ENCODE assay signal across 1 cellular context in the genomic region with DNA sequence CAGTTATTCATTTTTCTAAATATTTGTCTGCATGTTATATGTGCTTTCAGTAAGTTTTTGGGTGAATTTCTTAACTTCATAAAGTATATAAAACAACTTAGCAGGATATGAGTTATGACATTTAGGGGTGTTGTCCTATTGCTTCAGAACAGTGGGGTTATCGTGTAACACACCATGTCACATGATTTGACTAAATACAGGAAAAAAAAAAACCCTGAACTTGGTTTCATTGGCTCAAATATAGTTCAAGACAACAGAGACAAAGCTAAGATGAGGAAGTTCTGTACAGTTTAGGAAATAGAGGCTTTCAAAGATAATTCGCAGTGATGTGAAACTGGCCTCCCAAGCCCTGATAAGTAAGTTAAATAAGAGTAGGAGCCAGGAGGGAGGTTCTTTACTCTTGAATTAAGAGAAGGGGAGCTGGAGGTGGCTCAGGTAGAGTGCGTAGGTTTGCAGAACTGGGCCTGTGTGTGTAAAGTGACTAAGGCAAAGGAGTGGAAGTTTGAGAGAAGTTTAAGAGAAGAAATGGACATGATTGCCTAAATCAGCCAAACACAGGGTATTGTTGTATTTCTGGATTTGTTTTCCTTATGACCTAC.
A peak's percentile ranks its signal among the peaks of the same experiment; 100 is the strongest.
TF ChIP-seq lines count a peak whose summit lies in the region.

No MANE protein-coding gene starts in this region.

TF ChIP-seq in K562, 482 proteins besides CTCF, POLR2A, EP300 and RAD21 (continued from another document and continues in another):
- TF ChIP-seq, protein P1, sequence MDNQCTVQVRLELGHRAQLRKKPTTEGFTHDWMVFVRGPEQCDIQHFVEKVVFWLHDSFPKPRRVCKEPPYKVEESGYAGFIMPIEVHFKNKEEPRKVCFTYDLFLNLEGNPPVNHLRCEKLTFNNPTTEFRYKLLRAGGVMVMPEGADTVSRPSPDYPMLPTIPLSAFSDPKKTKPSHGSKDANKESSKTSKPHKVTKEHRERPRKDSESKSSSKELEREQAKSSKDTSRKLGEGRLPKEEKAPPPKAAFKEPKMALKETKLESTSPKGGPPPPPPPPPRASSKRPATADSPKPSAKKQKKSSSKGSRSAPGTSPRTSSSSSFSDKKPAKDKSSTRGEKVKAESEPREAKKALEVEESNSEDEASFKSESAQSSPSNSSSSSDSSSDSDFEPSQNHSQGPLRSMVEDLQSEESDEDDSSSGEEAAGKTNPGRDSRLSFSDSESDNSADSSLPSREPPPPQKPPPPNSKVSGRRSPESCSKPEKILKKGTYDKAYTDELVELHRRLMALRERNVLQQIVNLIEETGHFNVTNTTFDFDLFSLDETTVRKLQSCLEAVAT (IDR thresholded peaks at IDR 0.05), result peak; percentile 75 to 83; a peak in 3 of 4 replicates
- TF ChIP-seq C11orf30 (IDR thresholded peaks at IDR 0.05; ENCODE audit: low read depth) (no peak), BRD9 (IDR thresholded peaks at IDR 0.05; ENCODE audit: low read depth, partially characterized antibody) (no peak), SNRNP70 (optimal IDR thresholded peaks at IDR 0.05; ENCODE audit: low read depth, low read length) (no peak), PRMT5 (CRISPR knock-in tag; IDR thresholded peaks at IDR 0.05) (no peak), POLR2B (IDR thresholded peaks at IDR 0.05; ENCODE audit: low read depth, partially characterized antibody) (no peak), ZNF311 (CRISPR knock-in tag; IDR thresholded peaks at IDR 0.05) (no peak), RBM15 (IDR thresholded peaks at IDR 0.05; ENCODE audit: insufficient read depth, low read length) (no peak), SMARCA5 (IDR thresholded peaks at IDR 0.05) (no peak; the same call in 1 of the 2 replicates), GTF2A2 (tag; IDR thresholded peaks at IDR 0.05) (no peak), RBM22 (IDR thresholded peaks at IDR 0.05; ENCODE audit: low read depth, low read length, poor library complexity, severe bottlenecking) (no peak), ZZZ3 (IDR thresholded peaks at IDR 0.05) (no peak), GABPB2 (CRISPR knock-in tag; conservative IDR thresholded peaks at IDR 0.05) (no peak), CBX3 (IDR thresholded peaks at IDR 0.05; ENCODE audit: borderline replicate concordance in 1 of 2, low read length in 2 of 2) (no peak), PTTG1 (tag; IDR thresholded peaks at IDR 0.05; ENCODE audit: low read depth) (no peak), RBBP5 (IDR thresholded peaks at IDR 0.05; ENCODE audit: borderline replicate concordance, insufficient read depth, low read length, poor library complexity, severe bottlenecking) (no peak), MTF1 (CRISPR knock-in tag; IDR thresholded peaks at IDR 0.05; ENCODE audit: borderline replicate concordance) (no peak), ZBTB1 (CRISPR knock-in tag; IDR thresholded peaks at IDR 0.05; ENCODE audit: borderline replicate concordance, low read depth) (no peak), ZSCAN29 (IDR thresholded peaks at IDR 0.05) (no peak), ZNF696 (CRISPR knock-in tag; conservative IDR thresholded peaks at IDR 0.05) (no peak), HCFC1 (IDR thresholded peaks at IDR 0.05; ENCODE audit: low read depth, low read length) (no peak), XRCC3 (IDR thresholded peaks at IDR 0.05) (no peak), SIN3B (IDR thresholded peaks at IDR 0.05; ENCODE audit: low read depth) (no peak), NRF1 (conservative IDR thresholded peaks at IDR 0.05 in 1 of 2, IDR thresholded peaks at IDR 0.05 in 1 of 2) (peak; percentile 30 to 36; a peak in 3 of 4 replicates)
- TF ChIP-seq, protein P2, sequence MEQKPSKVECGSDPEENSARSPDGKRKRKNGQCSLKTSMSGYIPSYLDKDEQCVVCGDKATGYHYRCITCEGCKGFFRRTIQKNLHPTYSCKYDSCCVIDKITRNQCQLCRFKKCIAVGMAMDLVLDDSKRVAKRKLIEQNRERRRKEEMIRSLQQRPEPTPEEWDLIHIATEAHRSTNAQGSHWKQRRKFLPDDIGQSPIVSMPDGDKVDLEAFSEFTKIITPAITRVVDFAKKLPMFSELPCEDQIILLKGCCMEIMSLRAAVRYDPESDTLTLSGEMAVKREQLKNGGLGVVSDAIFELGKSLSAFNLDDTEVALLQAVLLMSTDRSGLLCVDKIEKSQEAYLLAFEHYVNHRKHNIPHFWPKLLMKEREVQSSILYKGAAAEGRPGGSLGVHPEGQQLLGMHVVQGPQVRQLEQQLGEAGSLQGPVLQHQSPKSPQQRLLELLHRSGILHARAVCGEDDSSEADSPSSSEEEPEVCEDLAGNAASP (IDR thresholded peaks at IDR 0.05), result no peak
- TF ChIP-seq, protein P3, sequence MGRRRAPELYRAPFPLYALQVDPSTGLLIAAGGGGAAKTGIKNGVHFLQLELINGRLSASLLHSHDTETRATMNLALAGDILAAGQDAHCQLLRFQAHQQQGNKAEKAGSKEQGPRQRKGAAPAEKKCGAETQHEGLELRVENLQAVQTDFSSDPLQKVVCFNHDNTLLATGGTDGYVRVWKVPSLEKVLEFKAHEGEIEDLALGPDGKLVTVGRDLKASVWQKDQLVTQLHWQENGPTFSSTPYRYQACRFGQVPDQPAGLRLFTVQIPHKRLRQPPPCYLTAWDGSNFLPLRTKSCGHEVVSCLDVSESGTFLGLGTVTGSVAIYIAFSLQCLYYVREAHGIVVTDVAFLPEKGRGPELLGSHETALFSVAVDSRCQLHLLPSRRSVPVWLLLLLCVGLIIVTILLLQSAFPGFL (CRISPR knock-in tag; IDR thresholded peaks at IDR 0.05), result no peak
- TF ChIP-seq, protein P4, sequence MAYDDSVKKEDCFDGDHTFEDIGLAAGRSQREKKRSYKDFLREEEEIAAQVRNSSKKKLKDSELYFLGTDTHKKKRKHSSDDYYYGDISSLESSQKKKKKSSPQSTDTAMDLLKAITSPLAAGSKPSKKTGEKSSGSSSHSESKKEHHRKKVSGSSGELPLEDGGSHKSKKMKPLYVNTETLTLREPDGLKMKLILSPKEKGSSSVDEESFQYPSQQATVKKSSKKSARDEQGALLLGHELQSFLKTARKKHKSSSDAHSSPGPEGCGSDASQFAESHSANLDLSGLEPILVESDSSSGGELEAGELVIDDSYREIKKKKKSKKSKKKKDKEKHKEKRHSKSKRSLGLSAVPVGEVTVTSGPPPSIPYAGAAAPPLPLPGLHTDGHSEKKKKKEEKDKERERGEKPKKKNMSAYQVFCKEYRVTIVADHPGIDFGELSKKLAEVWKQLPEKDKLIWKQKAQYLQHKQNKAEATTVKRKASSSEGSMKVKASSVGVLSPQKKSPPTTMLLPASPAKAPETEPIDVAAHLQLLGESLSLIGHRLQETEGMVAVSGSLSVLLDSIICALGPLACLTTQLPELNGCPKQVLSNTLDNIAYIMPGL (CRISPR knock-in tag; IDR thresholded peaks at IDR 0.05), result no peak
- TF ChIP-seq, protein P5, sequence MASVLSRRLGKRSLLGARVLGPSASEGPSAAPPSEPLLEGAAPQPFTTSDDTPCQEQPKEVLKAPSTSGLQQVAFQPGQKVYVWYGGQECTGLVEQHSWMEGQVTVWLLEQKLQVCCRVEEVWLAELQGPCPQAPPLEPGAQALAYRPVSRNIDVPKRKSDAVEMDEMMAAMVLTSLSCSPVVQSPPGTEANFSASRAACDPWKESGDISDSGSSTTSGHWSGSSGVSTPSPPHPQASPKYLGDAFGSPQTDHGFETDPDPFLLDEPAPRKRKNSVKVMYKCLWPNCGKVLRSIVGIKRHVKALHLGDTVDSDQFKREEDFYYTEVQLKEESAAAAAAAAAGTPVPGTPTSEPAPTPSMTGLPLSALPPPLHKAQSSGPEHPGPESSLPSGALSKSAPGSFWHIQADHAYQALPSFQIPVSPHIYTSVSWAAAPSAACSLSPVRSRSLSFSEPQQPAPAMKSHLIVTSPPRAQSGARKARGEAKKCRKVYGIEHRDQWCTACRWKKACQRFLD (CRISPR knock-in tag; IDR thresholded peaks at IDR 0.05), result no peak; the same call in 1 of the 2 replicates
- TF ChIP-seq, protein P6, sequence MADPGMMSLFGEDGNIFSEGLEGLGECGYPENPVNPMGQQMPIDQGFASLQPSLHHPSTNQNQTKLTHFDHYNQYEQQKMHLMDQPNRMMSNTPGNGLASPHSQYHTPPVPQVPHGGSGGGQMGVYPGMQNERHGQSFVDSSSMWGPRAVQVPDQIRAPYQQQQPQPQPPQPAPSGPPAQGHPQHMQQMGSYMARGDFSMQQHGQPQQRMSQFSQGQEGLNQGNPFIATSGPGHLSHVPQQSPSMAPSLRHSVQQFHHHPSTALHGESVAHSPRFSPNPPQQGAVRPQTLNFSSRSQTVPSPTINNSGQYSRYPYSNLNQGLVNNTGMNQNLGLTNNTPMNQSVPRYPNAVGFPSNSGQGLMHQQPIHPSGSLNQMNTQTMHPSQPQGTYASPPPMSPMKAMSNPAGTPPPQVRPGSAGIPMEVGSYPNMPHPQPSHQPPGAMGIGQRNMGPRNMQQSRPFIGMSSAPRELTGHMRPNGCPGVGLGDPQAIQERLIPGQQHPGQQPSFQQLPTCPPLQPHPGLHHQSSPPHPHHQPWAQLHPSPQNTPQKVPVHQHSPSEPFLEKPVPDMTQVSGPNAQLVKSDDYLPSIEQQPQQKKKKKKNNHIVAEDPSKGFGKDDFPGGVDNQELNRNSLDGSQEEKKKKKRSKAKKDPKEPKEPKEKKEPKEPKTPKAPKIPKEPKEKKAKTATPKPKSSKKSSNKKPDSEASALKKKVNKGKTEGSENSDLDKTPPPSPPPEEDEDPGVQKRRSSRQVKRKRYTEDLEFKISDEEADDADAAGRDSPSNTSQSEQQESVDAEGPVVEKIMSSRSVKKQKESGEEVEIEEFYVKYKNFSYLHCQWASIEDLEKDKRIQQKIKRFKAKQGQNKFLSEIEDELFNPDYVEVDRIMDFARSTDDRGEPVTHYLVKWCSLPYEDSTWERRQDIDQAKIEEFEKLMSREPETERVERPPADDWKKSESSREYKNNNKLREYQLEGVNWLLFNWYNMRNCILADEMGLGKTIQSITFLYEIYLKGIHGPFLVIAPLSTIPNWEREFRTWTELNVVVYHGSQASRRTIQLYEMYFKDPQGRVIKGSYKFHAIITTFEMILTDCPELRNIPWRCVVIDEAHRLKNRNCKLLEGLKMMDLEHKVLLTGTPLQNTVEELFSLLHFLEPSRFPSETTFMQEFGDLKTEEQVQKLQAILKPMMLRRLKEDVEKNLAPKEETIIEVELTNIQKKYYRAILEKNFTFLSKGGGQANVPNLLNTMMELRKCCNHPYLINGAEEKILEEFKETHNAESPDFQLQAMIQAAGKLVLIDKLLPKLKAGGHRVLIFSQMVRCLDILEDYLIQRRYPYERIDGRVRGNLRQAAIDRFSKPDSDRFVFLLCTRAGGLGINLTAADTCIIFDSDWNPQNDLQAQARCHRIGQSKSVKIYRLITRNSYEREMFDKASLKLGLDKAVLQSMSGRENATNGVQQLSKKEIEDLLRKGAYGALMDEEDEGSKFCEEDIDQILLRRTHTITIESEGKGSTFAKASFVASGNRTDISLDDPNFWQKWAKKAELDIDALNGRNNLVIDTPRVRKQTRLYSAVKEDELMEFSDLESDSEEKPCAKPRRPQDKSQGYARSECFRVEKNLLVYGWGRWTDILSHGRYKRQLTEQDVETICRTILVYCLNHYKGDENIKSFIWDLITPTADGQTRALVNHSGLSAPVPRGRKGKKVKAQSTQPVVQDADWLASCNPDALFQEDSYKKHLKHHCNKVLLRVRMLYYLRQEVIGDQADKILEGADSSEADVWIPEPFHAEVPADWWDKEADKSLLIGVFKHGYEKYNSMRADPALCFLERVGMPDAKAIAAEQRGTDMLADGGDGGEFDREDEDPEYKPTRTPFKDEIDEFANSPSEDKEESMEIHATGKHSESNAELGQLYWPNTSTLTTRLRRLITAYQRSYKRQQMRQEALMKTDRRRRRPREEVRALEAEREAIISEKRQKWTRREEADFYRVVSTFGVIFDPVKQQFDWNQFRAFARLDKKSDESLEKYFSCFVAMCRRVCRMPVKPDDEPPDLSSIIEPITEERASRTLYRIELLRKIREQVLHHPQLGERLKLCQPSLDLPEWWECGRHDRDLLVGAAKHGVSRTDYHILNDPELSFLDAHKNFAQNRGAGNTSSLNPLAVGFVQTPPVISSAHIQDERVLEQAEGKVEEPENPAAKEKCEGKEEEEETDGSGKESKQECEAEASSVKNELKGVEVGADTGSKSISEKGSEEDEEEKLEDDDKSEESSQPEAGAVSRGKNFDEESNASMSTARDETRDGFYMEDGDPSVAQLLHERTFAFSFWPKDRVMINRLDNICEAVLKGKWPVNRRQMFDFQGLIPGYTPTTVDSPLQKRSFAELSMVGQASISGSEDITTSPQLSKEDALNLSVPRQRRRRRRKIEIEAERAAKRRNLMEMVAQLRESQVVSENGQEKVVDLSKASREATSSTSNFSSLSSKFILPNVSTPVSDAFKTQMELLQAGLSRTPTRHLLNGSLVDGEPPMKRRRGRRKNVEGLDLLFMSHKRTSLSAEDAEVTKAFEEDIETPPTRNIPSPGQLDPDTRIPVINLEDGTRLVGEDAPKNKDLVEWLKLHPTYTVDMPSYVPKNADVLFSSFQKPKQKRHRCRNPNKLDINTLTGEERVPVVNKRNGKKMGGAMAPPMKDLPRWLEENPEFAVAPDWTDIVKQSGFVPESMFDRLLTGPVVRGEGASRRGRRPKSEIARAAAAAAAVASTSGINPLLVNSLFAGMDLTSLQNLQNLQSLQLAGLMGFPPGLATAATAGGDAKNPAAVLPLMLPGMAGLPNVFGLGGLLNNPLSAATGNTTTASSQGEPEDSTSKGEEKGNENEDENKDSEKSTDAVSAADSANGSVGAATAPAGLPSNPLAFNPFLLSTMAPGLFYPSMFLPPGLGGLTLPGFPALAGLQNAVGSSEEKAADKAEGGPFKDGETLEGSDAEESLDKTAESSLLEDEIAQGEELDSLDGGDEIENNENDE (IDR thresholded peaks at IDR 0.05; ENCODE audit: low read depth, low read length), result no peak
- TF ChIP-seq, protein P7, sequence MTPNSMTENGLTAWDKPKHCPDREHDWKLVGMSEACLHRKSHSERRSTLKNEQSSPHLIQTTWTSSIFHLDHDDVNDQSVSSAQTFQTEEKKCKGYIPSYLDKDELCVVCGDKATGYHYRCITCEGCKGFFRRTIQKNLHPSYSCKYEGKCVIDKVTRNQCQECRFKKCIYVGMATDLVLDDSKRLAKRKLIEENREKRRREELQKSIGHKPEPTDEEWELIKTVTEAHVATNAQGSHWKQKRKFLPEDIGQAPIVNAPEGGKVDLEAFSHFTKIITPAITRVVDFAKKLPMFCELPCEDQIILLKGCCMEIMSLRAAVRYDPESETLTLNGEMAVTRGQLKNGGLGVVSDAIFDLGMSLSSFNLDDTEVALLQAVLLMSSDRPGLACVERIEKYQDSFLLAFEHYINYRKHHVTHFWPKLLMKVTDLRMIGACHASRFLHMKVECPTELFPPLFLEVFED (CRISPR knock-in tag; conservative IDR thresholded peaks at IDR 0.05), result no peak
- TF ChIP-seq, protein P8, sequence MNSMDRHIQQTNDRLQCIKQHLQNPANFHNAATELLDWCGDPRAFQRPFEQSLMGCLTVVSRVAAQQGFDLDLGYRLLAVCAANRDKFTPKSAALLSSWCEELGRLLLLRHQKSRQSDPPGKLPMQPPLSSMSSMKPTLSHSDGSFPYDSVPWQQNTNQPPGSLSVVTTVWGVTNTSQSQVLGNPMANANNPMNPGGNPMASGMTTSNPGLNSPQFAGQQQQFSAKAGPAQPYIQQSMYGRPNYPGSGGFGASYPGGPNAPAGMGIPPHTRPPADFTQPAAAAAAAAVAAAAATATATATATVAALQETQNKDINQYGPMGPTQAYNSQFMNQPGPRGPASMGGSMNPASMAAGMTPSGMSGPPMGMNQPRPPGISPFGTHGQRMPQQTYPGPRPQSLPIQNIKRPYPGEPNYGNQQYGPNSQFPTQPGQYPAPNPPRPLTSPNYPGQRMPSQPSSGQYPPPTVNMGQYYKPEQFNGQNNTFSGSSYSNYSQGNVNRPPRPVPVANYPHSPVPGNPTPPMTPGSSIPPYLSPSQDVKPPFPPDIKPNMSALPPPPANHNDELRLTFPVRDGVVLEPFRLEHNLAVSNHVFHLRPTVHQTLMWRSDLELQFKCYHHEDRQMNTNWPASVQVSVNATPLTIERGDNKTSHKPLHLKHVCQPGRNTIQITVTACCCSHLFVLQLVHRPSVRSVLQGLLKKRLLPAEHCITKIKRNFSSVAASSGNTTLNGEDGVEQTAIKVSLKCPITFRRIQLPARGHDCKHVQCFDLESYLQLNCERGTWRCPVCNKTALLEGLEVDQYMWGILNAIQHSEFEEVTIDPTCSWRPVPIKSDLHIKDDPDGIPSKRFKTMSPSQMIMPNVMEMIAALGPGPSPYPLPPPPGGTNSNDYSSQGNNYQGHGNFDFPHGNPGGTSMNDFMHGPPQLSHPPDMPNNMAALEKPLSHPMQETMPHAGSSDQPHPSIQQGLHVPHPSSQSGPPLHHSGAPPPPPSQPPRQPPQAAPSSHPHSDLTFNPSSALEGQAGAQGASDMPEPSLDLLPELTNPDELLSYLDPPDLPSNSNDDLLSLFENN (IDR thresholded peaks at IDR 0.05; ENCODE audit: low read depth in 2 of 2, low read length in 2 of 2), result no peak
